ENCODE assay signal across 24 cellular contexts in genomic region chr2:28538652-28539051, GRCh38. TPM values are rescaled to one million over a fixed set of nuclear protein-coding genes. Genes with fewer than 3 reads are reported as not detected.
A peak's percentile ranks its signal among the peaks of the same experiment; 100 is the strongest.
DNase-seq lines count a peak whose midpoint lies in the region; ATAC-seq and TF ChIP-seq lines count a peak whose summit lies in the region.
"Had no signal": no experiment of that assay in that cellular context is flagged by ENCODE, and none has a peak within 500 bp of the region (broad histone marks: within the 10 kb centered on the region; RNA-seq: fewer than 3 reads in every experiment).

No MANE protein-coding gene starts in this region.

- ATAC-seq in aorta (ENCODE audit: low FRiP score) (no peak), HG03045 (IDR thresholded peaks at IDR 0.05; ENCODE audit: unreplicated experiment) (no peak), HG03378 (IDR thresholded peaks at IDR 0.05; ENCODE audit: unreplicated experiment) (no peak)
- ATAC-seq: CD8-positive, alpha-beta T cell; GM23338; Panc1 had no signal

- 90 to 93% methylated on average over 8 to 9 of the region's 9 CpGs for WGBS in aorta, 2 donors

- peak overlapping the region; percentile 50 for H3K9ac ChIP-seq in Karpas-422 (ENCODE audit: low read length)
- no peak overlapping the region for H3K9ac ChIP-seq in SU-DHL-6 (ENCODE audit: low read length)

- H3F3A ChIP-seq in SU-DHL-6 (ENCODE audit: insufficient read depth) = no peaks in the 10 kb centered on the region

- peak overlapping the region; percentile 96 for H2AFZ ChIP-seq in Karpas-422 (ENCODE audit: low read length)
- H2AFZ ChIP-seq in SU-DHL-6 (ENCODE audit: low read depth, low read length, severe bottlenecking) = peak overlapping the region; percentile 56
- H2AFZ ChIP-seq: GM23338 had no signal

- no peak for DNase-seq in Karpas-422
- DNase-seq in globus pallidus (ENCODE audit: low spot score) = peak; percentile 5
- DNase-seq in stimulated activated CD4-positive, alpha-beta T cell treated with anti-CD3 and anti-CD28 coated beads, Interleukin-1b, Interleukin-23, amount 100 ng/mL, for 48 hours = no peak
- DNase-seq in aorta = no peak
- DNase-seq: CD8-positive, alpha-beta T cell; H9; HFFc6; NCI-H1105 treated with DMSO at 0.1 percent for 48 hours; NCI-H146; NCI-H1930; NCI-H446; NCI-H524 treated with DMSO at 0.1 percent for 48 hours; NCI-H774; SHP77 had no signal

- H3K36me3 ChIP-seq in Karpas-422 (ENCODE audit: insufficient read depth, low read length) (no peaks in the 10 kb centered on the region), SU-DHL-6 (ENCODE audit: low read length) (no peaks in the 10 kb centered on the region), aorta (ENCODE audit: control insufficient read depth in 1 of 2, insufficient read depth in 2 of 2, low read length in 1 of 2) (no peaks in the 10 kb centered on the region)
- H3K36me3 ChIP-seq: MG63 had no signal

- H3K79me2 ChIP-seq in Karpas-422 (ENCODE audit: low read length) (no peaks in the 10 kb centered on the region), SU-DHL-6 (ENCODE audit: insufficient read depth, low read length) (no peaks in the 10 kb centered on the region)

- H3K4me3 ChIP-seq in Karpas-422 (ENCODE audit: low read length) (peak overlapping the region; percentile 51; the same call in 1 of the 2 replicates), SU-DHL-6 (ENCODE audit: insufficient read depth, low read length, poor library complexity, severe bottlenecking) (no peak overlapping the region), aorta (ENCODE audit: low read length in 2 of 2) (no peak overlapping the region)
- H3K4me3 ChIP-seq: GM23338, MG63 had no signal

- H3K27me3 ChIP-seq in Karpas-422 (ENCODE audit: low read length) = no peaks in the 10 kb centered on the region
- no peaks in the 10 kb centered on the region for H3K27me3 ChIP-seq in SU-DHL-6 (ENCODE audit: low read length)
- no peaks in the 10 kb centered on the region for H3K27me3 ChIP-seq in aorta (ENCODE audit: control insufficient read depth in 1 of 2, insufficient read depth in 2 of 2, low read length in 1 of 2)

- no peaks in the 10 kb centered on the region for H4K20me1 ChIP-seq in Karpas-422 (ENCODE audit: insufficient read depth, low read depth, low read length)
- H4K20me1 ChIP-seq in SU-DHL-6 (ENCODE audit: low read depth, low read length) = no peaks in the 10 kb centered on the region

- H3K4me1 ChIP-seq in Karpas-422 (ENCODE audit: low read length) = peaks cover 10% of the 10 kb centered on the region
- H3K4me1 ChIP-seq in aorta (ENCODE audit: control insufficient read depth in 1 of 2, insufficient read depth in 2 of 2, low read length in 2 of 2) = no peaks in the 10 kb centered on the region

- no peaks in the 10 kb centered on the region for H3K9me2 ChIP-seq in Karpas-422 (replicated peaks; ENCODE audit: insufficient read depth, low read length)
- no peaks in the 10 kb centered on the region for H3K9me2 ChIP-seq in SU-DHL-6 (replicated peaks; ENCODE audit: insufficient read depth, low read length)

- no peak for TF ChIP-seq CTCF in SU-DHL-6 (IDR thresholded peaks at IDR 0.05; ENCODE audit: insufficient read depth, low read length, poor library complexity, severe bottlenecking)

- intact Hi-C loops in aorta (cut with DNase I) = no loop called here

- H3K9me3 ChIP-seq in Karpas-422 (ENCODE audit: low read length) = no peaks in the 10 kb centered on the region
- no peaks in the 10 kb centered on the region for H3K9me3 ChIP-seq in SU-DHL-6 (ENCODE audit: insufficient read depth, low read length)
- no peaks in the 10 kb centered on the region for H3K9me3 ChIP-seq in aorta (ENCODE audit: control insufficient read depth, low read length)
- H3K9me3 ChIP-seq: Caco-2, MG63 had no signal

- H3K4me2 ChIP-seq in Karpas-422 (ENCODE audit: low read depth, low read length, poor library complexity, severe bottlenecking) (peak overlapping the region; percentile 47), SU-DHL-6 (ENCODE audit: low read depth, low read length, poor library complexity, severe bottlenecking) (peak overlapping the region; percentile 12)
- H3K4me2 ChIP-seq: GM23338 had no signal

- H3K27ac ChIP-seq in Karpas-422 (ENCODE audit: low read length) = no peak overlapping the region
- no peak overlapping the region for H3K27ac ChIP-seq in SU-DHL-6 (ENCODE audit: low read depth, low read length)
- H3K27ac ChIP-seq in aorta (ENCODE audit: low read depth in 1 of 2, low read length in 2 of 2) = no peak overlapping the region
- H3K27ac ChIP-seq: C4-2B, RWPE1 had no signal

RNA-seq across cellular contexts. Expression of gene PLB1, which starts 42.8 kb away (rescaled TPM):
- 0.11 TPM in 1 of 2 replicates, not detected in the other for total RNA-seq in Karpas-422 (2014; rRNA removed; shearing (Covaris generic); ENCODE audit: low replicate concordance)
- 10 to 100 TPM in 1 of 2 donors, 1 to 10 TPM in 1; 4.9 to 16.3 TPM for total RNA-seq in aorta
- polyA plus RNA-seq in aorta = 1 to 10 TPM; 5.3 to 8.9 TPM
- total RNA-seq: H9, HT-29 had no signal
